In the genomic region with DNA sequence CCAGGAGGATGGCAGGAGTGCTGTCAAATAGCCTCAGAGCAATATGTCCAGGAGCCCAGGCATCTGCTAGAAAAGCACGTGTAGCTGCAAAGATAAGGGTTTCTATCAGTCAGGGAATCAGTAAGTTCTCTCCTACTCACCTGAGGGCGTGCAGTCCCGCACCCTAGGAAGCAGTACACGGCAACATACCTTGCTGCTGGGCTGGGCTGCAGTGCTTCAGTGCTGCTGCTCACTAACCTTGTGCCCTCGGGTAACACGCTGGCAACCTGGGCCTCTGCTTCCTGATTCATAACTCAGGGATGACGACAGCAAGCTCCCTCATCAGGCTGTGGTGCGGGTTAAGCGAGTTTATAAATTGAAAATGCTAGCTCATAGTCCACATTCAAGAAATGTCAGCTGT, we compare ENCODE assay signal across 12 cellular contexts. TPM values are rescaled to one million over a fixed set of nuclear protein-coding genes. Genes with fewer than 3 reads are reported as not detected.
DNase-seq lines count a peak whose midpoint lies in the region; ATAC-seq and TF ChIP-seq lines count a peak whose summit lies in the region.
"Had no signal": no experiment of that assay in that cellular context is flagged by ENCODE, and none has a peak within 500 bp of the region (broad histone marks: within the 10 kb centered on the region; RNA-seq: fewer than 3 reads in every experiment).

No MANE protein-coding gene starts in this region.

- H3K4me1 Mint-ChIP-seq in activated CD8-positive, alpha-beta memory T cell treated with anti-CD3 and anti-CD28 coated beads, Interleukin-2, amount 10 ng/mL, durations not matched to agents 7 days and 5 days = no peaks in the 10 kb centered on the region

- H3K9me3 Mint-ChIP-seq in activated CD8-positive, alpha-beta memory T cell treated with anti-CD3 and anti-CD28 coated beads, Interleukin-2, amount 10 ng/mL, durations not matched to agents 7 days and 5 days (ENCODE audit: low read depth) = no peaks in the 10 kb centered on the region

- no peaks in the 10 kb centered on the region for H3K36me3 Mint-ChIP-seq in activated CD8-positive, alpha-beta memory T cell treated with anti-CD3 and anti-CD28 coated beads, Interleukin-2, amount 10 ng/mL, durations not matched to agents 7 days and 5 days

- peaks cover 23% of the 10 kb centered on the region for H3K27me3 Mint-ChIP-seq in activated CD8-positive, alpha-beta memory T cell treated with anti-CD3 and anti-CD28 coated beads, Interleukin-2, amount 10 ng/mL, durations not matched to agents 7 days and 5 days

- no peaks in the 10 kb centered on the region for H3K36me3 ChIP-seq in adrenal gland (replicated peaks in 1 of 2)
- no peaks in the 10 kb centered on the region for H3K36me3 ChIP-seq in upper lobe of right lung
- H3K36me3 ChIP-seq: brain microvascular endothelial cell had no signal

- no peak overlapping the region for H3K4me3 Mint-ChIP-seq in activated CD8-positive, alpha-beta memory T cell treated with anti-CD3 and anti-CD28 coated beads, Interleukin-2, amount 10 ng/mL, durations not matched to agents 7 days and 5 days

- 36 to 56% (median 45%) methylated on average over 6 to 9 of the region's 9 CpGs for WGBS in adrenal gland, 4 donors

- no peak for ATAC-seq in activated CD8-positive, alpha-beta memory T cell treated with anti-CD3 and anti-CD28 coated beads, Interleukin-2, amount 10 ng/mL, durations not matched to agents 7 days and 5 days
- peak; percentile 88 for ATAC-seq in upper lobe of right lung
- no peak for ATAC-seq in stimulated activated naive CD8-positive, alpha-beta T cell treated with anti-CD3 and anti-CD28 coated beads, Interleukin-15, Interleukin-2, amounts not matched to agents 100 U/mL and 50 U/mL, for 24 hours

- H3K27ac ChIP-seq in adrenal gland = no peak overlapping the region
- no peak overlapping the region for H3K27ac ChIP-seq in upper lobe of right lung
- H3K27ac ChIP-seq: brain microvascular endothelial cell had no signal

- DNase-seq in activated CD8-positive, alpha-beta memory T cell treated with anti-CD3 and anti-CD28 coated beads, Interleukin-2, amount 50 U/mL, for 48 hours = peak; percentile 46
- DNase-seq in activated CD8-positive, alpha-beta memory T cell treated with anti-CD3 and anti-CD28 coated beads, Interleukin-2, amount 10 ng/mL, durations not matched to agents 7 days and 5 days = no peak
- DNase-seq in adrenal gland = peak in 4 of 7 donors; percentile 16 to 71 (median 35)
- peak; percentile 87 for DNase-seq in islet precursor cell
- DNase-seq in upper lobe of right lung = peak; percentile 67
- no peak for DNase-seq in NCI-H1694 (lab: John Stamatoyannopoulos, UW)
- no peak for DNase-seq in midbrain (lab: John Stamatoyannopoulos, UW)
- DNase-seq in stimulated activated naive CD8-positive, alpha-beta T cell treated with anti-CD3 and anti-CD28 coated beads, Interleukin-15, Interleukin-2, amounts not matched to agents 100 U/mL and 50 U/mL, for 24 hours = no peak
- DNase-seq: brain microvascular endothelial cell; NCI-H2227 treated with DMSO at 0.1 percent for 48 hours; stimulated activated CD8-positive, alpha-beta memory T cell treated with anti-CD3 and anti-CD28 coated beads, Interleukin-4, amount 100 ng/mL, for 48 hours; SW 1271 had no signal

- no peak overlapping the region for H3K27ac Mint-ChIP-seq in activated CD8-positive, alpha-beta memory T cell treated with anti-CD3 and anti-CD28 coated beads, Interleukin-2, amount 10 ng/mL, durations not matched to agents 7 days and 5 days

- CTCF ChIA-PET in activated CD8-positive, alpha-beta memory T cell treated with anti-CD3 and anti-CD28 coated beads, Interleukin-2, amount 10 ng/mL, durations not matched to agents 7 days and 5 days (lab: Charles Lee) = no interaction called here

- intact Hi-C loops in adrenal gland (cut with DNase I) = no loop called here
- intact Hi-C loops in upper lobe of right lung (cut with DNase I) = no loop called here

- H3K27me3 ChIP-seq in adrenal gland (no peaks in the 10 kb centered on the region), upper lobe of right lung (no peaks in the 10 kb centered on the region)
- H3K27me3 ChIP-seq: brain microvascular endothelial cell had no signal

- H3K9me3 ChIP-seq in adrenal gland (replicated peaks in 1 of 3) (no peaks in the 10 kb centered on the region), upper lobe of right lung (no peaks in the 10 kb centered on the region)

- H3K4me3 ChIP-seq in adrenal gland = no peak overlapping the region
- no peak overlapping the region for H3K4me3 ChIP-seq in upper lobe of right lung

- TF ChIP-seq CTCF in adrenal gland (IDR thresholded peaks at IDR 0.05) (no peak), upper lobe of right lung (IDR thresholded peaks at IDR 0.05) (no peak)

- TF ChIP-seq POLR2A in adrenal gland (IDR thresholded peaks at IDR 0.05) = no peak

- H3K4me1 ChIP-seq in adrenal gland (replicated peaks in 1 of 2) (no peaks in the 10 kb centered on the region), upper lobe of right lung (no peaks in the 10 kb centered on the region)

RNA-seq across cellular contexts. Expression of a gene that starts 29.5 kb away (rescaled TPM):
- 10 to 100 TPM; 47.0 to 51.5 TPM for total RNA-seq in activated CD8-positive, alpha-beta memory T cell treated with anti-CD3 and anti-CD28 coated beads, Interleukin-2, amount 10 ng/mL, durations not matched to agents 7 days and 5 days
- total RNA-seq in adrenal gland (10 to 100 TPM; 30.4 to 87.0 (median 55.5) TPM), upper lobe of right lung (85.4 TPM)
- 10 to 100 TPM; 18.3 to 67.9 (median 19.9) TPM for polyA plus RNA-seq in adrenal gland

Comparison
In these comparisons a context has a peak if more than half of its experiments do, and no peak if none do; other contexts are left out.
1. DNase-seq: peak in activated CD8-positive, alpha-beta memory T cell treated with anti-CD3 and anti-CD28 coated beads, Interleukin-2, amount 50 U/mL, for 48 hours (single experiment), adrenal gland (4 of 7), islet precursor cell (single experiment) and upper lobe of right lung (single experiment); none in activated CD8-positive, alpha-beta memory T cell treated with anti-CD3 and anti-CD28 coated beads, Interleukin-2, amount 10 ng/mL, durations not matched to agents 7 days and 5 days (single experiment), NCI-H1694 (single experiment), midbrain (single experiment) and stimulated activated naive CD8-positive, alpha-beta T cell treated with anti-CD3 and anti-CD28 coated beads, Interleukin-15, Interleukin-2, amounts not matched to agents 100 U/mL and 50 U/mL, for 24 hours (single experiment).